In genomic region chr3:117589454-117589853, GRCh38 we compare ENCODE assay signal across 14 cellular contexts.
A peak's percentile ranks its signal among the peaks of the same experiment; 100 is the strongest.
DNase-seq lines count a peak whose midpoint lies in the region; ATAC-seq and TF ChIP-seq lines count a peak whose summit lies in the region.
"Had no signal": no experiment of that assay in that cellular context is flagged by ENCODE, and none has a peak within 500 bp of the region (broad histone marks: within the 10 kb centered on the region; RNA-seq: fewer than 3 reads in every experiment).

No MANE protein-coding gene starts in this region.

- H3K9me3 ChIP-seq in cardiac muscle cell (ENCODE audit: low read depth): no peaks in the 10 kb centered on the region
- H3K9me3 ChIP-seq in endodermal cell (ENCODE audit: control insufficient read depth, low read length): no peaks in the 10 kb centered on the region
- H3K9me3 ChIP-seq: body of pancreas, ovary had no signal

- DNase-seq in cardiac muscle cell (ENCODE audit: low read depth in 1 of 2, low spot score in 1 of 2) (peak in 1 of 2 donors; percentile 16), Right ventricle myocardium superior (no peak), NCI-H2227 (lab: John Stamatoyannopoulos, UW; ENCODE audit: unreplicated experiment) (peak; percentile 69), endodermal cell (no peak), superior temporal gyrus (ENCODE audit: extremely low spot score) (peak; percentile 54)
- DNase-seq: activated CD4-positive, alpha-beta T cell treated with anti-CD3 and anti-CD28 coated beads, Interleukin-2, amount 10 ng/mL, durations not matched to agents 24 days and 14 days; body of pancreas; ovary; T-cell had no signal

- H3K9ac ChIP-seq in endodermal cell (ENCODE audit: extremely low read depth, low read length, poor library complexity, severe bottlenecking): no peak overlapping the region

- no peak for TF ChIP-seq CTCF in cardiac muscle cell (IDR thresholded peaks at IDR 0.05; ENCODE audit: low read depth, low read length)
- no peak for TF ChIP-seq CTCF in endodermal cell (conservative IDR thresholded peaks at IDR 0.05)

- no peak overlapping the region for H3K4me3 ChIP-seq in cardiac muscle cell
- no peak overlapping the region for H3K4me3 ChIP-seq in endodermal cell (ENCODE audit: low read length)
- H3K4me3 ChIP-seq: body of pancreas, ovary had no signal

- H3K27ac Mint-ChIP-seq in endodermal cell: no peak overlapping the region
- H3K27ac Mint-ChIP-seq: activated CD4-positive, alpha-beta T cell treated with anti-CD3 and anti-CD28 coated beads, Interleukin-2, amount 10 ng/mL, durations not matched to agents 24 days and 14 days; activated T-helper 17 cell treated with anti-CD3 and anti-CD28 coated beads, Interleukin-2, amount 50 U/mL, for 72 hours; memory B cell; T-cell had no signal

- H3K4me3 Mint-ChIP-seq in endodermal cell: no peak overlapping the region
- H3K4me3 Mint-ChIP-seq: activated CD4-positive, alpha-beta T cell treated with anti-CD3 and anti-CD28 coated beads, Interleukin-2, amount 10 ng/mL, durations not matched to agents 24 days and 14 days; activated T-helper 17 cell treated with anti-CD3 and anti-CD28 coated beads, Interleukin-2, amount 50 U/mL, for 72 hours; memory B cell; T-cell had no signal

- ATAC-seq in Right ventricle myocardium superior (ENCODE audit: poor library complexity) (no peak), GM21737 (IDR thresholded peaks at IDR 0.05; ENCODE audit: unreplicated experiment) (no peak), GM21390 (IDR thresholded peaks at IDR 0.05; ENCODE audit: unreplicated experiment) (no peak), GM18909 (IDR thresholded peaks at IDR 0.05; ENCODE audit: poor library complexity, unreplicated experiment) (no peak)
- ATAC-seq: activated T-helper 17 cell treated with anti-CD3 and anti-CD28 coated beads, Interleukin-2, amount 50 U/mL, for 72 hours; body of pancreas; T-cell had no signal

- H3K4me1 Mint-ChIP-seq in endodermal cell: peaks cover 24% of the 10 kb centered on the region
- H3K4me1 Mint-ChIP-seq: activated CD4-positive, alpha-beta T cell treated with anti-CD3 and anti-CD28 coated beads, Interleukin-2, amount 10 ng/mL, durations not matched to agents 24 days and 14 days; activated T-helper 17 cell treated with anti-CD3 and anti-CD28 coated beads, Interleukin-2, amount 50 U/mL, for 72 hours; memory B cell; T-cell had no signal

- no peaks in the 10 kb centered on the region for H3K27me3 ChIP-seq in cardiac muscle cell
- H3K27me3 ChIP-seq in endodermal cell (ENCODE audit: control insufficient read depth, insufficient read depth, low read length, poor library complexity, severe bottlenecking): no peaks in the 10 kb centered on the region
- H3K27me3 ChIP-seq: body of pancreas, ovary had no signal

- H3K4me1 ChIP-seq in cardiac muscle cell (ENCODE audit: low read depth) (peaks cover 49% of the 10 kb centered on the region), endodermal cell (ENCODE audit: control insufficient read depth, insufficient read depth, low read length) (peaks cover 13% of the 10 kb centered on the region)
- H3K4me1 ChIP-seq: body of pancreas had no signal

- no peaks in the 10 kb centered on the region for H3K9me3 Mint-ChIP-seq in endodermal cell
- H3K9me3 Mint-ChIP-seq: activated CD4-positive, alpha-beta T cell treated with anti-CD3 and anti-CD28 coated beads, Interleukin-2, amount 10 ng/mL, durations not matched to agents 24 days and 14 days had no signal

- no peaks in the 10 kb centered on the region for H3K36me3 Mint-ChIP-seq in endodermal cell (ENCODE audit: low read depth)
- H3K36me3 Mint-ChIP-seq: memory B cell, T-cell had no signal

- H3K27ac ChIP-seq in cardiac muscle cell (peak overlapping the region; percentile 50), endodermal cell (ENCODE audit: low read depth, low read length) (peak overlapping the region; percentile 21)
- H3K27ac ChIP-seq: body of pancreas, ovary had no signal

- no peaks in the 10 kb centered on the region for H3K27me3 Mint-ChIP-seq in endodermal cell (ENCODE audit: insufficient read depth)
- H3K27me3 Mint-ChIP-seq: activated CD4-positive, alpha-beta T cell treated with anti-CD3 and anti-CD28 coated beads, Interleukin-2, amount 10 ng/mL, durations not matched to agents 24 days and 14 days; activated T-helper 17 cell treated with anti-CD3 and anti-CD28 coated beads, Interleukin-2, amount 50 U/mL, for 72 hours; T-cell had no signal

- H3K36me3 ChIP-seq in cardiac muscle cell (no peaks in the 10 kb centered on the region), endodermal cell (ENCODE audit: control insufficient read depth, insufficient read depth, low read length) (no peaks in the 10 kb centered on the region)
- H3K36me3 ChIP-seq: ovary had no signal

- intact Hi-C loops in Right ventricle myocardium superior (cut with DNase I): no loop called here

- WGBS in endodermal cell (ENCODE audit: insufficient coverage in 1 of 2, insufficient read length in 1 of 2), 2 experiments: 67 to 80% methylated on average over 1 to 2 of the region's 2 CpGs

Comparison
In these comparisons a context has a peak if more than half of its experiments do, and no peak if none do; other contexts are left out.
1. DNase-seq: peak in NCI-H2227 (single experiment) and superior temporal gyrus (single experiment); none in Right ventricle myocardium superior (single experiment) and endodermal cell (single experiment).